In the genomic region with DNA sequence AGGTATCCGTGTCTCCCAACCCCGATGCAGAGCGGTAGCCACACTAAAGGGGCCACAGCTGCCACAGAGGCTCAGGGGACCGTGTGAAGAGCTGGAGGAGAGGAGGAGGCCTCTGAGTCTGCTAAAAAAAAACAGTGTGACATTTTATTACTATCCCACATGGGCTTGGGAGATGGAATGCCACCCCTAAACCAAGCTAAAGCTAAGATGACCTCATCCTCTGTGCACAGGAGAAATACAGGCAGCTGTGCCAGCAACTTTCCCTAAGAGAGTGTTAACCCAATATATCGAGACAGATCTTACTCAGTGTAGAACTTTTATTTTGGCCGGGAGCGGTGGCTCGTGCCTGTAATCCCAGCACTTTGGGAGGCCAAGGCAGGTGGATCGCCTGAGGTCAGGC, we compare ENCODE assay signal across 36 cellular contexts. TPM values are rescaled to one million over a fixed set of nuclear protein-coding genes. Genes with fewer than 3 reads are reported as not detected.
"Had no signal": no experiment of that assay in that cellular context is flagged by ENCODE, and none has a peak within 500 bp of the region (broad histone marks: within the 10 kb centered on the region; RNA-seq: fewer than 3 reads in every experiment).

No MANE protein-coding gene starts in this region.

- H3K36me3 ChIP-seq: adrenal gland, right atrium auricular region, spleen, thoracic aorta, uterus had no signal

- H3K4me1 ChIP-seq: adrenal gland, right atrium auricular region, spleen, uterus had no signal

- H3K27ac Mint-ChIP-seq: activated naive CD4-positive, alpha-beta T cell treated with anti-CD3 and anti-CD28 coated beads for 36 hours; activated naive CD8-positive, alpha-beta T cell treated with anti-CD3 and anti-CD28 coated beads for 36 hours; activated T-helper 1 cell treated with anti-CD3 and anti-CD28 coated beads, Interleukin-12 subunit alpha, Interleukin-12 subunit beta, Interleukin-2, Interleukin-4 antibody, amounts not matched to agents 30 ng/mL and 10 ng/mL and 1 ng/mL, durations not matched to agents 14 hours and 24 hours and 36 hours; T-helper 1 cell treated with Interleukin-12 subunit alpha and Interleukin-12 subunit beta and Interleukin-4 antibody, amounts not matched to agents 30 μg/mL and 1 μg/mL, for 36 hours had no signal

- H3K36me3 Mint-ChIP-seq: activated naive CD8-positive, alpha-beta T cell treated with anti-CD3 and anti-CD28 coated beads for 36 hours; naive B cell had no signal

- ATAC-seq: body of pancreas, esophagus mucosa, foreskin keratinocyte, left ventricle myocardium superior, mucosa of descending colon had no signal

- DNase-seq: activated CD4-positive, alpha-beta T cell treated with anti-CD3 and anti-CD28 coated beads for 4 hours; activated CD4-positive, alpha-beta T cell treated with anti-CD3 and anti-CD28 coated beads, Interleukin-2, amount 50 U/mL, for 4 hours; activated CD8-positive, alpha-beta memory T cell treated with anti-CD3 and anti-CD28 coated beads, Interleukin-2, amount 50 U/mL, for 4 hours; activated effector memory CD4-positive, alpha-beta T cell treated with anti-CD3 and anti-CD28 coated beads, Interleukin-2, amount 50 U/mL, for 16 hours; activated naive CD4-positive, alpha-beta T cell treated with anti-CD3 and anti-CD28 coated beads for 36 hours; activated naive CD8-positive, alpha-beta T cell treated with anti-CD3 and anti-CD28 coated beads for 36 hours; activated T-cell treated with anti-CD3 and anti-CD28 coated beads, Interleukin-2, amount 50 U/mL, for 1 hour; adrenal gland; aorta; body of pancreas; foreskin keratinocyte; glutamatergic neuron; left ventricle myocardium superior; mucosa of descending colon; naive B cell; spleen; stimulated activated CD4-positive, alpha-beta T cell treated with anti-CD3 and anti-CD28 coated beads, Interleukin-2, amount 100 ng/mL, for 48 hours; stimulated activated naive CD4-positive, alpha-beta T cell treated with Interleukin-2 at 50 U/mL for 16 hours; T-helper 9 cell; trophoblast cell; uterus had no signal

- H3K27me3 ChIP-seq: adrenal gland, body of pancreas, right atrium auricular region, uterus had no signal

- H3K4me1 Mint-ChIP-seq: activated naive CD8-positive, alpha-beta T cell treated with anti-CD3 and anti-CD28 coated beads for 36 hours; naive B cell had no signal

- H3K9me3 Mint-ChIP-seq: activated naive CD4-positive, alpha-beta T cell treated with anti-CD3 and anti-CD28 coated beads for 36 hours; activated naive CD8-positive, alpha-beta T cell treated with anti-CD3 and anti-CD28 coated beads for 36 hours; activated T-helper 1 cell treated with anti-CD3 and anti-CD28 coated beads, Interleukin-12 subunit alpha, Interleukin-12 subunit beta, Interleukin-2, Interleukin-4 antibody, amounts not matched to agents 30 ng/mL and 10 ng/mL and 1 ng/mL, durations not matched to agents 14 hours and 24 hours and 36 hours; naive B cell; T-helper 1 cell treated with Interleukin-12 subunit alpha and Interleukin-12 subunit beta and Interleukin-4 antibody, amounts not matched to agents 30 μg/mL and 1 μg/mL, for 36 hours had no signal

- FAIRE-seq: islet of Langerhans, TTC549 had no signal

- H3K9me3 ChIP-seq: adrenal gland, body of pancreas, mucosa of descending colon, right atrium auricular region, spleen, thoracic aorta, uterus had no signal

- H3K4me3 Mint-ChIP-seq: activated naive CD4-positive, alpha-beta T cell treated with anti-CD3 and anti-CD28 coated beads for 36 hours; activated naive CD8-positive, alpha-beta T cell treated with anti-CD3 and anti-CD28 coated beads for 36 hours; activated T-helper 1 cell treated with anti-CD3 and anti-CD28 coated beads, Interleukin-12 subunit alpha, Interleukin-12 subunit beta, Interleukin-2, Interleukin-4 antibody, amounts not matched to agents 30 ng/mL and 10 ng/mL and 1 ng/mL, durations not matched to agents 14 hours and 24 hours and 36 hours; naive B cell; T-helper 1 cell treated with Interleukin-12 subunit alpha and Interleukin-12 subunit beta and Interleukin-4 antibody, amounts not matched to agents 30 μg/mL and 1 μg/mL, for 36 hours had no signal

- H3K27ac ChIP-seq: adrenal gland, body of pancreas, coronary artery, foreskin keratinocyte, right atrium auricular region, spleen, uterus, VCaP had no signal

- H3K4me3 ChIP-seq: adrenal gland, body of pancreas, coronary artery, mucosa of descending colon, right atrium auricular region, spleen, thoracic aorta, uterus had no signal

RNA-seq across cellular contexts. Expression of gene BCL2L14, which starts 18.0 kb away (rescaled TPM):
- total RNA-seq: adrenal gland, aorta, cerebellum, foreskin keratinocyte, left ventricle myocardium superior, lung microvascular endothelial cell, mesenteric fat pad, pulmonary artery endothelial cell, right atrium auricular region, subcutaneous adipose tissue, uterus had no signal
- polyA plus RNA-seq: adrenal gland, foreskin keratinocyte, neural cell had no signal
